ENCODE assay signal across 1 cellular context in the genomic region with DNA sequence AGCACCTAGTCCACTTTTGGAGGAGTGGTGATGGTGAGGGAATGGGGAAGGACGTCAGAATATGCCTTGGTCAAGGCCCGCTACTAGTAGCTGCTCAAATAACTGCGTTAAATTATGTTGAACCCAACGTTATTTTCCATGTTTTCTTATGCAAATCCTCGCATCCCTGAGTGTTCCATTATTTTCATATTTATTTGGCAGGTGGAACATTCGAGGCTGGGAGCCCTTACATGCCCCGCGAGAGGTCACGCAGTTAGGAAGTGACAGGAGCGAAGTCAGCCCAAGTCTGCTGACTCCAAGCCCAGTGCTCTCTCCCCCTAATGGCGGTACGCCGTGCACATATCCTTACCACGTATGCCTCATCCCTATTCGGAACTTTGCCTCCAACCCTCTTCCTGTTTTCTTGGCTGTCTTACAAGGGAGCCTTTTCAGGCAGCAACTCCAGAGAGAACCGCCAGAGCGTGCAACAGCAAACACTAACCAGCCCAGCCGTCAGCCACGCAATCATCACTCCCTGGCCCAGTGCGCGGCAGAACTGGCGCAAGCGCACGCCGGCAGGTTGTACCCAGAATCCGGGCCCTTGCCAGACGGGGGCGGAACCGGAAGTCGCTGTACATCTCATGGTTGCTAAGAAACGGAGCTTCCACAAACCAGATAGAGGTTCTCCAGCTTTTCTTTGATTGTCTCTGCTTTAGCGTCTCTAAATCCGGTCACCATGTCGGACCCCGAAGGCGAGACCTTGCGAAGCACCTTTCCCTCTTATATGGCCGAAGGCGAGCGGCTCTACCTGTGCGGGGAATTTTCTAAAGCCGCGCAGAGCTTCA.
TF ChIP-seq lines count a peak whose summit lies in the region.

A gene with protein sequence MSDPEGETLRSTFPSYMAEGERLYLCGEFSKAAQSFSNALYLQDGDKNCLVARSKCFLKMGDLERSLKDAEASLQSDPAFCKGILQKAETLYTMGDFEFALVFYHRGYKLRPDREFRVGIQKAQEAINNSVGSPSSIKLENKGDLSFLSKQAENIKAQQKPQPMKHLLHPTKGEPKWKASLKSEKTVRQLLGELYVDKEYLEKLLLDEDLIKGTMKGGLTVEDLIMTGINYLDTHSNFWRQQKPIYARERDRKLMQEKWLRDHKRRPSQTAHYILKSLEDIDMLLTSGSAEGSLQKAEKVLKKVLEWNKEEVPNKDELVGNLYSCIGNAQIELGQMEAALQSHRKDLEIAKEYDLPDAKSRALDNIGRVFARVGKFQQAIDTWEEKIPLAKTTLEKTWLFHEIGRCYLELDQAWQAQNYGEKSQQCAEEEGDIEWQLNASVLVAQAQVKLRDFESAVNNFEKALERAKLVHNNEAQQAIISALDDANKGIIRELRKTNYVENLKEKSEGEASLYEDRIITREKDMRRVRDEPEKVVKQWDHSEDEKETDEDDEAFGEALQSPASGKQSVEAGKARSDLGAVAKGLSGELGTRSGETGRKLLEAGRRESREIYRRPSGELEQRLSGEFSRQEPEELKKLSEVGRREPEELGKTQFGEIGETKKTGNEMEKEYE (plus strand): TSS at position 609 of the 824 bp plus-strand sequence. CDS start 107 bp downstream, at position 716.

TF ChIP-seq in GM12878, 131 proteins besides CTCF, POLR2A, EP300 and RAD21 (continued from another document and continues in another):
- TF ChIP-seq, protein P1, sequence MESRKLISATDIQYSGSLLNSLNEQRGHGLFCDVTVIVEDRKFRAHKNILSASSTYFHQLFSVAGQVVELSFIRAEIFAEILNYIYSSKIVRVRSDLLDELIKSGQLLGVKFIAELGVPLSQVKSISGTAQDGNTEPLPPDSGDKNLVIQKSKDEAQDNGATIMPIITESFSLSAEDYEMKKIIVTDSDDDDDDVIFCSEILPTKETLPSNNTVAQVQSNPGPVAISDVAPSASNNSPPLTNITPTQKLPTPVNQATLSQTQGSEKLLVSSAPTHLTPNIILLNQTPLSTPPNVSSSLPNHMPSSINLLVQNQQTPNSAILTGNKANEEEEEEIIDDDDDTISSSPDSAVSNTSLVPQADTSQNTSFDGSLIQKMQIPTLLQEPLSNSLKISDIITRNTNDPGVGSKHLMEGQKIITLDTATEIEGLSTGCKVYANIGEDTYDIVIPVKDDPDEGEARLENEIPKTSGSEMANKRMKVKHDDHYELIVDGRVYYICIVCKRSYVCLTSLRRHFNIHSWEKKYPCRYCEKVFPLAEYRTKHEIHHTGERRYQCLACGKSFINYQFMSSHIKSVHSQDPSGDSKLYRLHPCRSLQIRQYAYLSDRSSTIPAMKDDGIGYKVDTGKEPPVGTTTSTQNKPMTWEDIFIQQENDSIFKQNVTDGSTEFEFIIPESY (IDR thresholded peaks at IDR 0.05) = no peak
- no peak for TF ChIP-seq CHD4 (IDR thresholded peaks at IDR 0.05)
- no peak for TF ChIP-seq WRNIP1 (IDR thresholded peaks at IDR 0.05; ENCODE audit: borderline replicate concordance, low read depth, low read length)
- peak; percentile 71 for TF ChIP-seq BMI1 (IDR thresholded peaks at IDR 0.05; ENCODE audit: borderline replicate concordance)
- TF ChIP-seq, protein P2, sequence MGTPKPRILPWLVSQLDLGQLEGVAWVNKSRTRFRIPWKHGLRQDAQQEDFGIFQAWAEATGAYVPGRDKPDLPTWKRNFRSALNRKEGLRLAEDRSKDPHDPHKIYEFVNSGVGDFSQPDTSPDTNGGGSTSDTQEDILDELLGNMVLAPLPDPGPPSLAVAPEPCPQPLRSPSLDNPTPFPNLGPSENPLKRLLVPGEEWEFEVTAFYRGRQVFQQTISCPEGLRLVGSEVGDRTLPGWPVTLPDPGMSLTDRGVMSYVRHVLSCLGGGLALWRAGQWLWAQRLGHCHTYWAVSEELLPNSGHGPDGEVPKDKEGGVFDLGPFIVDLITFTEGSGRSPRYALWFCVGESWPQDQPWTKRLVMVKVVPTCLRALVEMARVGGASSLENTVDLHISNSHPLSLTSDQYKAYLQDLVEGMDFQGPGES (IDR thresholded peaks at IDR 0.05) = no peak
- TF ChIP-seq GABPA (IDR thresholded peaks at IDR 0.05; ENCODE audit: low read depth) = peak; percentile 77
- TF ChIP-seq SPI1 (IDR thresholded peaks at IDR 0.05; ENCODE audit: borderline replicate concordance, insufficient read depth, low read depth, low read length) = peak; percentile 55
- TF ChIP-seq, protein P3, sequence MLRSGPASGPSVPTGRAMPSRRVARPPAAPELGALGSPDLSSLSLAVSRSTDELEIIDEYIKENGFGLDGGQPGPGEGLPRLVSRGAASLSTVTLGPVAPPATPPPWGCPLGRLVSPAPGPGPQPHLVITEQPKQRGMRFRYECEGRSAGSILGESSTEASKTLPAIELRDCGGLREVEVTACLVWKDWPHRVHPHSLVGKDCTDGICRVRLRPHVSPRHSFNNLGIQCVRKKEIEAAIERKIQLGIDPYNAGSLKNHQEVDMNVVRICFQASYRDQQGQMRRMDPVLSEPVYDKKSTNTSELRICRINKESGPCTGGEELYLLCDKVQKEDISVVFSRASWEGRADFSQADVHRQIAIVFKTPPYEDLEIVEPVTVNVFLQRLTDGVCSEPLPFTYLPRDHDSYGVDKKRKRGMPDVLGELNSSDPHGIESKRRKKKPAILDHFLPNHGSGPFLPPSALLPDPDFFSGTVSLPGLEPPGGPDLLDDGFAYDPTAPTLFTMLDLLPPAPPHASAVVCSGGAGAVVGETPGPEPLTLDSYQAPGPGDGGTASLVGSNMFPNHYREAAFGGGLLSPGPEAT (IDR thresholded peaks at IDR 0.05; ENCODE audit: low read depth) = 0 out of 2 replicates have a peak, but pooled peaks have one; percentile 54
- no peak for TF ChIP-seq EZH2 (IDR thresholded peaks at IDR 0.05; ENCODE audit: borderline replicate concordance, control insufficient read depth, low read depth, low read length)
- TF ChIP-seq, protein P4, sequence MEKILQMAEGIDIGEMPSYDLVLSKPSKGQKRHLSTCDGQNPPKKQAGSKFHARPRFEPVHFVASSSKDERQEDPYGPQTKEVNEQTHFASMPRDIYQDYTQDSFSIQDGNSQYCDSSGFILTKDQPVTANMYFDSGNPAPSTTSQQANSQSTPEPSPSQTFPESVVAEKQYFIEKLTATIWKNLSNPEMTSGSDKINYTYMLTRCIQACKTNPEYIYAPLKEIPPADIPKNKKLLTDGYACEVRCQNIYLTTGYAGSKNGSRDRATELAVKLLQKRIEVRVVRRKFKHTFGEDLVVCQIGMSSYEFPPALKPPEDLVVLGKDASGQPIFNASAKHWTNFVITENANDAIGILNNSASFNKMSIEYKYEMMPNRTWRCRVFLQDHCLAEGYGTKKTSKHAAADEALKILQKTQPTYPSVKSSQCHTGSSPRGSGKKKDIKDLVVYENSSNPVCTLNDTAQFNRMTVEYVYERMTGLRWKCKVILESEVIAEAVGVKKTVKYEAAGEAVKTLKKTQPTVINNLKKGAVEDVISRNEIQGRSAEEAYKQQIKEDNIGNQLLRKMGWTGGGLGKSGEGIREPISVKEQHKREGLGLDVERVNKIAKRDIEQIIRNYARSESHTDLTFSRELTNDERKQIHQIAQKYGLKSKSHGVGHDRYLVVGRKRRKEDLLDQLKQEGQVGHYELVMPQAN (conservative IDR thresholded peaks at IDR 0.05) = peak; percentile 60
- TF ChIP-seq YBX1 (IDR thresholded peaks at IDR 0.05) = no peak
- TF ChIP-seq, protein P5, sequence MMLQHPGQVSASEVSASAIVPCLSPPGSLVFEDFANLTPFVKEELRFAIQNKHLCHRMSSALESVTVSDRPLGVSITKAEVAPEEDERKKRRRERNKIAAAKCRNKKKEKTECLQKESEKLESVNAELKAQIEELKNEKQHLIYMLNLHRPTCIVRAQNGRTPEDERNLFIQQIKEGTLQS (IDR thresholded peaks at IDR 0.05; ENCODE audit: borderline replicate concordance, extremely low read depth, low read depth, low read length) = no peak
- TF ChIP-seq RBBP5 (conservative IDR thresholded peaks at IDR 0.05) = no peak
- TF ChIP-seq NRF1 (conservative IDR thresholded peaks at IDR 0.05; ENCODE audit: low read depth, low read length) = peak; percentile 95
- TF ChIP-seq SIX5 (IDR thresholded peaks at IDR 0.05; ENCODE audit: low read depth, low read length, severe bottlenecking) = peak; percentile 23
- TF ChIP-seq, protein P6, sequence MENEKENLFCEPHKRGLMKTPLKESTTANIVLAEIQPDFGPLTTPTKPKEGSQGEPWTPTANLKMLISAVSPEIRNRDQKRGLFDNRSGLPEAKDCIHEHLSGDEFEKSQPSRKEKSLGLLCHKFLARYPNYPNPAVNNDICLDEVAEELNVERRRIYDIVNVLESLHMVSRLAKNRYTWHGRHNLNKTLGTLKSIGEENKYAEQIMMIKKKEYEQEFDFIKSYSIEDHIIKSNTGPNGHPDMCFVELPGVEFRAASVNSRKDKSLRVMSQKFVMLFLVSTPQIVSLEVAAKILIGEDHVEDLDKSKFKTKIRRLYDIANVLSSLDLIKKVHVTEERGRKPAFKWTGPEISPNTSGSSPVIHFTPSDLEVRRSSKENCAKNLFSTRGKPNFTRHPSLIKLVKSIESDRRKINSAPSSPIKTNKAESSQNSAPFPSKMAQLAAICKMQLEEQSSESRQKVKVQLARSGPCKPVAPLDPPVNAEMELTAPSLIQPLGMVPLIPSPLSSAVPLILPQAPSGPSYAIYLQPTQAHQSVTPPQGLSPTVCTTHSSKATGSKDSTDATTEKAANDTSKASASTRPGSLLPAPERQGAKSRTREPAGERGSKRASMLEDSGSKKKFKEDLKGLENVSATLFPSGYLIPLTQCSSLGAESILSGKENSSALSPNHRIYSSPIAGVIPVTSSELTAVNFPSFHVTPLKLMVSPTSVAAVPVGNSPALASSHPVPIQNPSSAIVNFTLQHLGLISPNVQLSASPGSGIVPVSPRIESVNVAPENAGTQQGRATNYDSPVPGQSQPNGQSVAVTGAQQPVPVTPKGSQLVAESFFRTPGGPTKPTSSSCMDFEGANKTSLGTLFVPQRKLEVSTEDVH (IDR thresholded peaks at IDR 0.05; ENCODE audit: low read depth, partially characterized antibody) = no peak
- TF ChIP-seq EED (IDR thresholded peaks at IDR 0.05; ENCODE audit: low read depth) = peak; percentile 40
- no peak for TF ChIP-seq SUPT20H (IDR thresholded peaks at IDR 0.05; ENCODE audit: borderline replicate concordance, control insufficient read depth, low read depth, low read length)
- TF ChIP-seq, protein P7, sequence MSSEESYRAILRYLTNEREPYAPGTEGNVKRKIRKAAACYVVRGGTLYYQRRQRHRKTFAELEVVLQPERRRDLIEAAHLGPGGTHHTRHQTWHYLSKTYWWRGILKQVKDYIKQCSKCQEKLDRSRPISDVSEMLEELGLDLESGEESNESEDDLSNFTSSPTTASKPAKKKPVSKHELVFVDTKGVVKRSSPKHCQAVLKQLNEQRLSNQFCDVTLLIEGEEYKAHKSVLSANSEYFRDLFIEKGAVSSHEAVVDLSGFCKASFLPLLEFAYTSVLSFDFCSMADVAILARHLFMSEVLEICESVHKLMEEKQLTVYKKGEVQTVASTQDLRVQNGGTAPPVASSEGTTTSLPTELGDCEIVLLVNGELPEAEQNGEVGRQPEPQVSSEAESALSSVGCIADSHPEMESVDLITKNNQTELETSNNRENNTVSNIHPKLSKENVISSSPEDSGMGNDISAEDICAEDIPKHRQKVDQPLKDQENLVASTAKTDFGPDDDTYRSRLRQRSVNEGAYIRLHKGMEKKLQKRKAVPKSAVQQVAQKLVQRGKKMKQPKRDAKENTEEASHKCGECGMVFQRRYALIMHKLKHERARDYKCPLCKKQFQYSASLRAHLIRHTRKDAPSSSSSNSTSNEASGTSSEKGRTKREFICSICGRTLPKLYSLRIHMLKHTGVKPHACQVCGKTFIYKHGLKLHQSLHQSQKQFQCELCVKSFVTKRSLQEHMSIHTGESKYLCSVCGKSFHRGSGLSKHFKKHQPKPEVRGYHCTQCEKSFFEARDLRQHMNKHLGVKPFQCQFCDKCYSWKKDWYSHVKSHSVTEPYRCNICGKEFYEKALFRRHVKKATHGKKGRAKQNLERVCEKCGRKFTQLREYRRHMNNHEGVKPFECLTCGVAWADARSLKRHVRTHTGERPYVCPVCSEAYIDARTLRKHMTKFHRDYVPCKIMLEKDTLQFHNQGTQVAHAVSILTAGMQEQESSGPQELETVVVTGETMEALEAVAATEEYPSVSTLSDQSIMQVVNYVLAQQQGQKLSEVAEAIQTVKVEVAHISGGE (CRISPR knock-in tag; IDR thresholded peaks at IDR 0.05) = no peak
- TF ChIP-seq SMARCA5 (IDR thresholded peaks at IDR 0.05) = peak; percentile 96
- TF ChIP-seq, protein P8, sequence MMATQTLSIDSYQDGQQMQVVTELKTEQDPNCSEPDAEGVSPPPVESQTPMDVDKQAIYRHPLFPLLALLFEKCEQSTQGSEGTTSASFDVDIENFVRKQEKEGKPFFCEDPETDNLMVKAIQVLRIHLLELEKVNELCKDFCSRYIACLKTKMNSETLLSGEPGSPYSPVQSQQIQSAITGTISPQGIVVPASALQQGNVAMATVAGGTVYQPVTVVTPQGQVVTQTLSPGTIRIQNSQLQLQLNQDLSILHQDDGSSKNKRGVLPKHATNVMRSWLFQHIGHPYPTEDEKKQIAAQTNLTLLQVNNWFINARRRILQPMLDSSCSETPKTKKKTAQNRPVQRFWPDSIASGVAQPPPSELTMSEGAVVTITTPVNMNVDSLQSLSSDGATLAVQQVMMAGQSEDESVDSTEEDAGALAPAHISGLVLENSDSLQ (IDR thresholded peaks at IDR 0.05) = peak; percentile 95
- TF ChIP-seq TCF3 (IDR thresholded peaks at IDR 0.05; ENCODE audit: borderline replicate concordance, insufficient read depth, low read depth, low read length) = no peak
- TF ChIP-seq, protein P9, sequence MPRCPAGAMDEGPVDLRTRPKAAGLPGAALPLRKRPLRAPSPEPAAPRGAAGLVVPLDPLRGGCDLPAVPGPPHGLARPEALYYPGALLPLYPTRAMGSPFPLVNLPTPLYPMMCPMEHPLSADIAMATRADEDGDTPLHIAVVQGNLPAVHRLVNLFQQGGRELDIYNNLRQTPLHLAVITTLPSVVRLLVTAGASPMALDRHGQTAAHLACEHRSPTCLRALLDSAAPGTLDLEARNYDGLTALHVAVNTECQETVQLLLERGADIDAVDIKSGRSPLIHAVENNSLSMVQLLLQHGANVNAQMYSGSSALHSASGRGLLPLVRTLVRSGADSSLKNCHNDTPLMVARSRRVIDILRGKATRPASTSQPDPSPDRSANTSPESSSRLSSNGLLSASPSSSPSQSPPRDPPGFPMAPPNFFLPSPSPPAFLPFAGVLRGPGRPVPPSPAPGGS (IDR thresholded peaks at IDR 0.05; ENCODE audit: borderline replicate concordance, insufficient read depth, low read depth, low read length, poor library complexity, severe bottlenecking) = no peak
- TF ChIP-seq PAX8 (IDR thresholded peaks at IDR 0.05) = no peak
- no peak for TF ChIP-seq ZNF384 (IDR thresholded peaks at IDR 0.05; ENCODE audit: borderline replicate concordance, low read depth, low read length)
- peak; percentile 62; the same call in 1 of the 2 replicates for TF ChIP-seq GATAD2B (conservative IDR thresholded peaks at IDR 0.05; ENCODE audit: low read depth)
- TF ChIP-seq ZSCAN29 (IDR thresholded peaks at IDR 0.05) = no peak
- TF ChIP-seq, protein P10, sequence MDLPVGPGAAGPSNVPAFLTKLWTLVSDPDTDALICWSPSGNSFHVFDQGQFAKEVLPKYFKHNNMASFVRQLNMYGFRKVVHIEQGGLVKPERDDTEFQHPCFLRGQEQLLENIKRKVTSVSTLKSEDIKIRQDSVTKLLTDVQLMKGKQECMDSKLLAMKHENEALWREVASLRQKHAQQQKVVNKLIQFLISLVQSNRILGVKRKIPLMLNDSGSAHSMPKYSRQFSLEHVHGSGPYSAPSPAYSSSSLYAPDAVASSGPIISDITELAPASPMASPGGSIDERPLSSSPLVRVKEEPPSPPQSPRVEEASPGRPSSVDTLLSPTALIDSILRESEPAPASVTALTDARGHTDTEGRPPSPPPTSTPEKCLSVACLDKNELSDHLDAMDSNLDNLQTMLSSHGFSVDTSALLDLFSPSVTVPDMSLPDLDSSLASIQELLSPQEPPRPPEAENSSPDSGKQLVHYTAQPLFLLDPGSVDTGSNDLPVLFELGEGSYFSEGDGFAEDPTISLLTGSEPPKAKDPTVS (IDR thresholded peaks at IDR 0.05; ENCODE audit: low read depth, low read length) = no peak
- no peak for TF ChIP-seq CHD2 (IDR thresholded peaks at IDR 0.05; ENCODE audit: borderline replicate concordance, low read depth, low read length)
- 0 out of 2 replicates have a peak, but pooled peaks have one; percentile 4 for TF ChIP-seq IRF4 (IDR thresholded peaks at IDR 0.05; ENCODE audit: low read depth, low read length)
- TF ChIP-seq MEF2A (IDR thresholded peaks at IDR 0.05; ENCODE audit: insufficient read depth, low read depth, low read length) = no peak
